In the genomic region with DNA sequence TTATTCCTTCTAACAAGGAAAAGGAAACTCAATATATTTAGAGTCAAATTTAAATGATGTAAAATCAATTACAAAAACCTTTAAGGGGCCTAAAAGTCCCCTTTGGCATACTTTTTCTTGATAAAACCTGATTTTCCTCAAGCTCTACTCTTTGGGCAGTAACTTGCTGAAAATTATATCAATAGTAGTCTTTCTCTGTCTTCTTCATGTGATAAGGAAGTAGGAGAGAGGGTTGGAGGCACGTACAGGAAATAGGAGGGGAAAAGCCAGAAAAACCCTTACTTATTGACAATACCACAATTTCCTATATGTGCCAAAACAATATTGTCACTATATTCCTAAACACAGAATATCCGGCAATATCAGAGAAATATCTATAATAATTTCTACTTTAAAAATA, we compare ENCODE assay signal across 11 cellular contexts. TPM values are rescaled to one million over a fixed set of nuclear protein-coding genes. Genes with fewer than 3 reads are reported as not detected.
DNase-seq lines count a peak whose midpoint lies in the region; ATAC-seq and TF ChIP-seq lines count a peak whose summit lies in the region.
"Had no signal": no experiment of that assay in that cellular context is flagged by ENCODE, and none has a peak within 500 bp of the region (broad histone marks: within the 10 kb centered on the region; RNA-seq: fewer than 3 reads in every experiment).

No MANE protein-coding gene starts in this region.

- DNase-seq in GM06990 (ENCODE audit: extremely low read depth, insufficient read length) (no peak), NB4 (ENCODE audit: low read depth) (peak; percentile 64), adrenal gland (no peak), pons (ENCODE audit: low spot score) (peak; percentile 46)
- no peak for DNase-seq in stimulated activated naive CD4-positive, alpha-beta T cell (lab: John Stamatoyannopoulos, UW)
- no peak for DNase-seq in stimulated activated CD4-positive, alpha-beta T cell treated with anti-CD3 and anti-CD28 coated beads, Interleukin-4, amount 100 ng/mL, for 24 hours
- DNase-seq: IMR-90, NCI-H2227 treated with DMSO at 0.1 percent for 48 hours, SHP77 had no signal

- TF ChIP-seq CTCF in GM06990 (IDR thresholded peaks at IDR 0.05; ENCODE audit: insufficient read depth, low read length, poor library complexity, severe bottlenecking) (no peak), NB4 (IDR thresholded peaks at IDR 0.05; ENCODE audit: low read depth, low read length) (no peak), adrenal gland (IDR thresholded peaks at IDR 0.05) (no peak)

- H3K4me3 ChIP-seq in GM06990 (replicated peaks; ENCODE audit: low read depth, low read length) (peak overlapping the region; percentile 89), NB4 (ENCODE audit: low read depth, low read length) (peak overlapping the region; percentile 55), adrenal gland (no peak overlapping the region)

- H3K27me3 ChIP-seq in GM06990 (replicated peaks; ENCODE audit: control insufficient read depth, insufficient read depth, low read length), result no peaks in the 10 kb centered on the region
- no peaks in the 10 kb centered on the region for H3K27me3 ChIP-seq in adrenal gland

- 53 to 65% (median 59%) methylated on average over 2 of the region's 2 CpGs for WGBS in adrenal gland, 4 donors

- peaks cover 6% of the 10 kb centered on the region for H3K36me3 ChIP-seq in GM06990 (ENCODE audit: control insufficient read depth, insufficient read depth, low read length)
- no peaks in the 10 kb centered on the region for H3K36me3 ChIP-seq in adrenal gland (replicated peaks in 1 of 2)

- H3K4me1 ChIP-seq in adrenal gland (replicated peaks in 1 of 2), result no peaks in the 10 kb centered on the region

- H3K27ac ChIP-seq in adrenal gland, result peak overlapping the region in 3 of 5 donors; percentile 5 to 14 (median 12)

- TF ChIP-seq POLR2A in NB4 (IDR thresholded peaks at IDR 0.05; ENCODE audit: extremely low read depth, insufficient read length) (no peak), adrenal gland (IDR thresholded peaks at IDR 0.05) (no peak)

- H3K9me3 ChIP-seq in adrenal gland (replicated peaks in 1 of 3), result no peaks in the 10 kb centered on the region

- no peak for ATAC-seq in HG02981 (IDR thresholded peaks at IDR 0.05; ENCODE audit: unreplicated experiment)

- intact Hi-C loops in adrenal gland (cut with DNase I), result no loop called here

RNA-seq across cellular contexts. Expression of a gene that starts 9.6 kb away (rescaled TPM):
- total RNA-seq in adrenal gland, result 1 to 10 TPM in 4 of 8 donors, under 1 TPM in 3, not detected in 1; 0.84 to 3.4 (median 1.2) TPM
- 1 to 10 TPM in 1 of 3 donors, under 1 TPM in 2; 0.56 to 1.1 (median 0.61) TPM for polyA plus RNA-seq in adrenal gland
- total RNA-seq: IMR-90, renal cortical epithelial cell had no signal
- polyA plus RNA-seq: IMR-90 had no signal

Comparison
In these comparisons a context has a peak if more than half of its experiments do, and no peak if none do; other contexts are left out.
1. DNase-seq: peak in NB4 (single experiment) and pons (single experiment); none in GM06990 (single experiment), adrenal gland (0 of 7), stimulated activated naive CD4-positive, alpha-beta T cell (0 of 6) and stimulated activated CD4-positive, alpha-beta T cell treated with anti-CD3 and anti-CD28 coated beads, Interleukin-4, amount 100 ng/mL, for 24 hours (single experiment).
2. H3K4me3 ChIP-seq: peak in GM06990 (single experiment) and NB4 (single experiment); none in adrenal gland (0 of 4).